ENCODE assay signal across 8 cellular contexts in the genomic region with DNA sequence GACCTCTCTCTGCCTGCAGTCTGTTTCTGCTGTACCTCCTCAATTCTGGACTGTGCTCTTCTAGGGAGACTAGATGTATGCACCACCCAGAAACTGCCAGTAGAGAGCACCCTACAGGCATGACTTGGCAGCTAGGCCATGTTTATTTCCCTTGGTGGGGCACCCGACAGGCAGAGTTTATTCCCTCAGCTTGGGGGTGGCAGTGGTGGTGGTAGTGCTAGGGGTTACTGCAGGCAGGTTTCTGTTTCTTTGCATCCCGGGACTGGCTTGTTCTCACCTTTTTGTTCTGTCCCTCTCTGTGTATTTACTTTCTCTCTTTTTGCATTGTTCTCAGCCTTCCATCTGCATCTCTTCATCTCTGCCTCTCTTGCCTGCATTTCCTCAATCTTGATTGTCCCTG. TPM values are rescaled to one million over a fixed set of nuclear protein-coding genes. Genes with fewer than 3 reads are reported as not detected.
A peak's percentile ranks its signal among the peaks of the same experiment; 100 is the strongest.
DNase-seq lines count a peak whose midpoint lies in the region; ATAC-seq and TF ChIP-seq lines count a peak whose summit lies in the region.

No MANE protein-coding gene starts in this region.

- H3K9me3 ChIP-seq in neural progenitor cell (ENCODE audit: low read depth) (no peaks in the 10 kb centered on the region), uterus (no peaks in the 10 kb centered on the region)

- peak overlapping the region; percentile 26 for H3K27ac ChIP-seq in RWPE1
- no peak overlapping the region for H3K27ac ChIP-seq in neural progenitor cell
- peak overlapping the region; percentile 58 to 85 for H3K27ac ChIP-seq in uterus

- H3K27ac Mint-ChIP-seq in neural progenitor cell: peak overlapping the region; percentile 0

- H3K4me2 ChIP-seq in neural progenitor cell: peak overlapping the region; percentile 24

- CTCF ChIA-PET in RWPE1 (lab: Yijun Ruan, JAX): interaction anchor here (0.6 to 1.7 kb wide), 5 partner anchors 14 to 402 kb away, joined by 3 to 5 read pairs (median 5); a partner anchor contains a TSS

- peaks cover 10% of the 10 kb centered on the region for H3K36me3 Mint-ChIP-seq in neural progenitor cell

- H3K36me3 ChIP-seq in neural progenitor cell (no peaks in the 10 kb centered on the region), uterus (no peaks in the 10 kb centered on the region)

- H3K27me3 Mint-ChIP-seq in neural progenitor cell (ENCODE audit: insufficient read depth, low read depth): peaks cover 3% of the 10 kb centered on the region

- no peak overlapping the region for H3K9ac ChIP-seq in neural progenitor cell

- H3K4me3 Mint-ChIP-seq in neural progenitor cell: no peak overlapping the region

- H3K27me3 ChIP-seq in neural progenitor cell: no peaks in the 10 kb centered on the region
- no peaks in the 10 kb centered on the region for H3K27me3 ChIP-seq in uterus

- TF ChIP-seq CTCF in RWPE1 (conservative IDR thresholded peaks at IDR 0.05; ENCODE audit: low read depth) (peak; percentile 43), foreskin fibroblast (IDR thresholded peaks at IDR 0.05; ENCODE audit: low read depth, low read length) (peak; percentile 85), neural progenitor cell (IDR thresholded peaks at IDR 0.05) (peak; percentile 65), uterus (IDR thresholded peaks at IDR 0.05) (peak; percentile 54 to 71 (median 70))

- H3F3A ChIP-seq in neural progenitor cell (ENCODE audit: low read depth): peaks cover 17% of the 10 kb centered on the region

- peaks cover 15% of the 10 kb centered on the region for H3K4me1 Mint-ChIP-seq in neural progenitor cell

- no peak overlapping the region for H2AFZ ChIP-seq in neural progenitor cell (replicated peaks)

- no peaks in the 10 kb centered on the region for H3K9me3 Mint-ChIP-seq in neural progenitor cell

- intact Hi-C loops in uterus (cut with DNase I; ENCODE audit: low total_unique reads): no loop called here

- no peak for TF ChIP-seq POLR2A in uterus (IDR thresholded peaks at IDR 0.05)

- POLR2A ChIA-PET in RWPE1 (lab: Yijun Ruan, JAX; ENCODE audit: low non-redundant PET): no interaction called here

- H3K4me1 ChIP-seq in neural progenitor cell: peaks cover 9% of the 10 kb centered on the region
- H3K4me1 ChIP-seq in uterus: peaks cover 0 to 8% of the 10 kb centered on the region in 2 donors

- no peak overlapping the region for H3K4me3 ChIP-seq in foreskin fibroblast (ENCODE audit: low read depth in 1 of 2, low read length in 2 of 2)
- no peak overlapping the region for H3K4me3 ChIP-seq in neural progenitor cell
- no peak overlapping the region for H3K4me3 ChIP-seq in uterus

- DNase-seq in GM03348 (ENCODE audit: low spot score) (peak; percentile 87), HK-2 (ENCODE audit: unreplicated experiment) (peak; percentile 38), RWPE1 (ENCODE audit: low spot score) (no peak), foreskin fibroblast (peak; percentile 60 to 82), neural progenitor cell (ENCODE audit: low spot score) (peak; percentile 72), uterus (peak; percentile 58 to 75)
- DNase-seq in activated gamma-delta T cell treated with anti-CD3 and anti-CD28 coated beads, Interleukin-2, amount 50 U/mL, for 16 hours (ENCODE audit: low read depth): peak; percentile 20

- H3K79me2 ChIP-seq in neural progenitor cell (ENCODE audit: low read depth): no peaks in the 10 kb centered on the region

- no peaks in the 10 kb centered on the region for H4K20me1 ChIP-seq in neural progenitor cell (ENCODE audit: low read depth)

- no peak for ATAC-seq in HG03196 (IDR thresholded peaks at IDR 0.05; ENCODE audit: unreplicated experiment)

RNA-seq across cellular contexts. Expression of a gene that starts 13.6 kb away (rescaled TPM):
- total RNA-seq in neural progenitor cell (ENCODE audit: low replicate concordance) (18.1 and 30.5 TPM in 2 replicates), uterus (10 to 100 TPM; 17.4 to 72.9 (median 25.4) TPM)

RNA-seq across cellular contexts. Expression of a gene that starts 31.5 kb away (rescaled TPM):
- total RNA-seq in neural progenitor cell (ENCODE audit: low replicate concordance) (0.25 TPM in 1 of 2 replicates, not detected in the other), uterus (under 1 TPM in 3 of 4 donors, not detected in 1; 0.21 to 0.77 (median 0.30) TPM)
